34 cellular contexts compared by ENCODE assay signal in genomic region chr9:111648066-111648465, GRCh38. TPM values are rescaled to one million over a fixed set of nuclear protein-coding genes. Genes with fewer than 3 reads are reported as not detected.
DNase-seq lines count a peak whose midpoint lies in the region; ATAC-seq and TF ChIP-seq lines count a peak whose summit lies in the region.
"Had no signal": no experiment of that assay in that cellular context is flagged by ENCODE, and none has a peak within 500 bp of the region (broad histone marks: within the 10 kb centered on the region; RNA-seq: fewer than 3 reads in every experiment).

No MANE protein-coding gene starts in this region.

- ATAC-seq in left lung (peak; percentile 50), esophagus mucosa (no peak)
- ATAC-seq: activated T-helper 17 cell treated with anti-CD3 and anti-CD28 coated beads, Interleukin-2, amount 50 U/mL, for 72 hours; K562; left colon; Right ventricle myocardium inferior had no signal

- H3K27me3 ChIP-seq in AG04450 (ENCODE audit: control insufficient read depth, insufficient read depth, low read length) (no peaks in the 10 kb centered on the region), left lung (no peaks in the 10 kb centered on the region)
- H3K27me3 ChIP-seq: ascending aorta, cardiac muscle cell, esophagus muscularis mucosa, neural progenitor cell, right atrium auricular region, testis had no signal

- H2AFZ ChIP-seq in OCI-LY7 (ENCODE audit: low read length), result no peak overlapping the region
- H2AFZ ChIP-seq: GM23248, neural progenitor cell, parathyroid adenoma, PC-9 had no signal

- H3K79me2 ChIP-seq in OCI-LY7 (ENCODE audit: insufficient read depth, low read depth, low read length), result peaks cover 6% of the 10 kb centered on the region; the same call in 1 of the 2 replicates
- H3K79me2 ChIP-seq: parathyroid adenoma had no signal

- no peaks in the 10 kb centered on the region for H3K9me3 ChIP-seq in AG04450 (ENCODE audit: control insufficient read depth, insufficient read depth, low read length)
- H3K9me3 ChIP-seq in left lung, result no peaks in the 10 kb centered on the region
- H3K9me3 ChIP-seq in OCI-LY7 (ENCODE audit: low read length), result no peaks in the 10 kb centered on the region
- H3K9me3 ChIP-seq: ascending aorta, esophagus muscularis mucosa, right atrium auricular region, testis had no signal

- no peaks in the 10 kb centered on the region for H3K9me2 ChIP-seq in OCI-LY7 (ENCODE audit: insufficient read depth, low read length)

- no peak overlapping the region for H3K4me2 ChIP-seq in OCI-LY7 (ENCODE audit: low read length)
- H3K4me2 ChIP-seq: neural progenitor cell, PC-9 had no signal

- H3K36me3 ChIP-seq in left lung, result peaks cover 0 to 47% of the 10 kb centered on the region in 2 donors
- H3K36me3 ChIP-seq in OCI-LY7 (ENCODE audit: insufficient read depth, low read length), result peaks cover 83% of the 10 kb centered on the region

- TF ChIP-seq CTCF in AG04450 (IDR thresholded peaks at IDR 0.05; ENCODE audit: low read depth, low read length) (no peak), left lung (IDR thresholded peaks at IDR 0.05) (no peak), OCI-LY7 (conservative IDR thresholded peaks at IDR 0.05; ENCODE audit: low read length) (no peak)

- H3K4me3 ChIP-seq in AG04450 (ENCODE audit: low read depth, low read length), result no peak overlapping the region
- no peak overlapping the region for H3K4me3 ChIP-seq in left lung
- no peak overlapping the region for H3K4me3 ChIP-seq in OCI-LY7 (ENCODE audit: low read depth, low read length, poor library complexity, severe bottlenecking)
- H3K4me3 ChIP-seq: ascending aorta, cardiac muscle cell, esophagus muscularis mucosa, GM23248, K562, neural progenitor cell, PC-9, right atrium auricular region, testis had no signal

- intact Hi-C loops in left lung (cut with DNase I) (no loop called here), OCI-LY7 (cut with micrococcal nuclease; ENCODE audit: unreplicated experiment) (no loop called here)

- peaks cover 4% of the 10 kb centered on the region; the same call in 1 of the 2 replicates for H4K20me1 ChIP-seq in OCI-LY7 (ENCODE audit: insufficient read depth, low read length)

- H3K4me1 ChIP-seq in left lung (no peaks in the 10 kb centered on the region), OCI-LY7 (ENCODE audit: insufficient read depth, low read length, poor library complexity, severe bottlenecking) (no peaks in the 10 kb centered on the region)
- H3K4me1 ChIP-seq: ascending aorta, neural progenitor cell, parathyroid adenoma, right atrium auricular region had no signal

- POLR2A ChIA-PET in AG04450 (lab: Yijun Ruan, JAX), result no interaction called here
- POLR2A ChIA-PET in OCI-LY7 (lab: Charles Lee), result interaction anchor here (0.8 kb wide), 1 partner anchor 17 kb away, joined by 3 read pairs; the partner anchor contains the start of gene DNAJC25

- DNase-seq in AG04450 (ENCODE audit: low read depth, low spot score), result no peak
- peak; percentile 32 for DNase-seq in M059J (ENCODE audit: low read depth)
- peak; percentile 63 for DNase-seq in epidermal melanocyte (ENCODE audit: insufficient read length, low spot score)
- DNase-seq in left lung, result no peak
- DNase-seq in SHP77 (lab: John Stamatoyannopoulos, UW), result no peak
- DNase-seq in NOMO-1 treated with DMSO at 0.1 percent for 48 hours (lab: John Stamatoyannopoulos, UW; ENCODE audit: unreplicated experiment), result no peak
- no peak for DNase-seq in OCI-LY7 (ENCODE audit: low spot score)
- DNase-seq: activated CD4-positive, alpha-beta memory T cell treated with anti-CD3 and anti-CD28 coated beads, Interleukin-2, amount 10 ng/mL, durations not matched to agents 7 days and 5 days; Calu3; cortex of kidney; DMS79; GDM1; GM23248; immature natural killer cell; left colon; NCI-H1105 treated with DMSO at 0.1 percent for 48 hours; NCI-H1930; NCI-H524; PC-9; stimulated activated CD4-positive, alpha-beta T cell treated with anti-CD3 and anti-CD28 coated beads, Interleukin-1b, Interleukin-23, amount 100 ng/mL, for 48 hours; stimulated activated naive CD4-positive, alpha-beta T cell treated with Interleukin-2 at 50 U/mL for 16 hours; testis had no signal

- H3K27ac ChIP-seq in AG04450 (ENCODE audit: low read depth, low read length) (peak overlapping the region; percentile 69), left lung (peak overlapping the region; percentile 55 to 69), OCI-LY7 (ENCODE audit: low read depth, low read length, poor library complexity, severe bottlenecking) (no peak overlapping the region)
- H3K27ac ChIP-seq: 22Rv1, ascending aorta, C4-2B, cardiac muscle cell, esophagus muscularis mucosa, GM23248, neural progenitor cell, parathyroid adenoma, PC-9, right atrium auricular region, testis had no signal

- CTCF ChIA-PET in AG04450 (lab: Charles Lee), result no interaction called here
- CTCF ChIA-PET in OCI-LY7 (lab: Charles Lee; ENCODE audit: unreplicated experiment), result no interaction called here

- no TSS peak for BruUV-seq in OCI-LY7 (replicated peaks; lab: Mats Ljungman, UMichigan)

RNA-seq across cellular contexts. Expression of gene GNG10, which starts 13.3 kb away (rescaled TPM):
- 87.6 and 108 TPM in 2 replicates for polyA plus RNA-seq in AG04450 (2011; rRNA removed)
- polyA minus RNA-seq in AG04450 (2011; rRNA and poly(A)+ RNA removed), result 12.3 and 13.1 TPM in 2 replicates
- total RNA-seq in M059J (2014; rRNA removed; shearing (Covaris generic)), result 139 and 156 TPM in 2 replicates
- total RNA-seq in left lung (10 to 100 TPM; 46.3 to 56.9 TPM), esophagus mucosa (12.8 TPM), OCI-LY7 (2022) (8.3 and 10.2 TPM in 2 replicates)
- 6.2 and 10.4 TPM in 2 replicates for total RNA-seq in OCI-LY7 (2014; rRNA removed; shearing (Covaris generic))

RNA-seq across cellular contexts. Expression of gene DNAJC25, which starts 16.9 kb away (rescaled TPM):
- 9.6 and 14.1 TPM in 2 replicates for polyA plus RNA-seq in AG04450 (2011; rRNA removed)
- polyA minus RNA-seq in AG04450 (2011; rRNA and poly(A)+ RNA removed), result 2.1 and 3.5 TPM in 2 replicates
- 11.4 and 14.2 TPM in 2 replicates for total RNA-seq in M059J (2014; rRNA removed; shearing (Covaris generic))
- 1 to 10 TPM; 5.4 to 7.8 TPM for total RNA-seq in left lung
- total RNA-seq in esophagus mucosa, result 3.0 TPM
- total RNA-seq in OCI-LY7 (2014; rRNA removed; shearing (Covaris generic)), result 4.9 and 5.8 TPM in 2 replicates
- 6.5 and 7.0 TPM in 2 replicates for total RNA-seq in OCI-LY7 (2022)

RNA-seq across cellular contexts. Expression of gene PTGR1, which starts 48.6 kb away (rescaled TPM):
- 140 and 173 TPM in 2 replicates for polyA plus RNA-seq in AG04450 (2011; rRNA removed)
- polyA minus RNA-seq in AG04450 (2011; rRNA and poly(A)+ RNA removed), result 80.8 and 98.8 TPM in 2 replicates
- total RNA-seq in M059J (2014; rRNA removed; shearing (Covaris generic)), result 102 and 111 TPM in 2 replicates
- total RNA-seq in left lung, result 10 to 100 TPM; 51.5 to 63.9 TPM
- total RNA-seq in esophagus mucosa, result 101 TPM
- total RNA-seq in OCI-LY7 (2014; rRNA removed; shearing (Covaris generic)), result not detected in 2 replicates
- not detected in 2 replicates for total RNA-seq in OCI-LY7 (2022)
- polyA plus RNA-seq: K562 had no signal

Comparison
In these comparisons a context has a peak if more than half of its experiments do, and no peak if none do; other contexts are left out.
1. DNase-seq: peak in M059J (single experiment) and epidermal melanocyte (single experiment); none in AG04450 (single experiment), left lung (0 of 2), SHP77 (0 of 2), NOMO-1 treated with DMSO at 0.1 percent for 48 hours (single experiment) and OCI-LY7 (single experiment).
2. RNA of gene PTGR1, which starts 48.6 kb away (total RNA-seq): 102 to 111 TPM in M059J, 101 TPM in esophagus mucosa (single experiment) and 51.5 to 63.9 TPM in left lung; not detected in OCI-LY7; every median in the first group is over 10 times any median in the second.